19 cellular contexts compared by ENCODE assay signal in the genomic region with DNA sequence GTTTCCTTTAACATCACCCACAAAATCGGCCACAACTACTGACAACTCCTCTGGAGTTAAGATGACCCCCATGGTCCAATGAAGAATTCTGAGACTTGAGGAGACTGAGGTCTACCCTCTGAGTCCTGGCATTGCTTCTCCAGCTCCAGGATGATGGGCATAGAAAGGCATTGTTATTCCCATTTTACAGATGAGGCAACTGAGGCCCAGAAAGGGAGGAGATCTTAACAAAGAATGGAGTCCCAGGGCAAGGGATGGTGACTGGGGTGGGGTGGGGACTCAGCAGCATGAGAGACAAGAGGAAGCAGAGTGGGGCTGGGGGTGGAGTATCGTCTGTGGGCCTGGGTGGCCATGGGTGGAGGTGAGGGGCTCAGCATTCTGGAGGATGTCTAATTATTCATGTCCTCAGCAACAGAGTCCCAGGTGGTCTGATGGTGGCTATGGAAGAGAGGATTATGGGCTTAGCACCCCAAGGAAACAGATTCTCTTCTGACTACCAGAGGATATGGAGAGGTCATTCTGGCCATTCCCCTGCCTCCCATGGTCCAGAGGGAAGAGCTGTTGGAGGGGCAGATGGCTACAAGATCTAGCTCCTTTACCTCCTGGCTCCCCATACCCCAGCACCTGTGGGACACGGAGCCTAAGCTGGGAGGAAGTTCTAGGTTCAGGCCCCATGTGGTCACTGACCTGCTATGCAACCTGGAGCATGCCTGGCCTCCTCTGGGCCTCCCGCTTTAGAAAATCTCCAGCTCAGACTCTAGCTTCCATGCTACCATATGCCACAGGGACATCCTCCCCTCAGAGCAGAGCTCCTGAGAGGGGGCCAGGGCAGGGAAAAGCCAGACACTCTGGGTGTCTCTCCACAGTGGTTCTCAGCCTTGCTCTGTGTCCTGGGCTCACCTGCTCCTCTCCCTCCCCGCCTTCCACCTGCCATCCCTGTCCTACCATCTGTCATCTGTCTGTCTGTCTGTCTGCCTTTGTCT. TPM values are rescaled to one million over a fixed set of nuclear protein-coding genes. Genes with fewer than 3 reads are reported as not detected.
DNase-seq lines count a peak whose midpoint lies in the region; TF ChIP-seq lines count a peak whose summit lies in the region.
"Had no signal": no experiment of that assay in that cellular context is flagged by ENCODE, and none has a peak within 500 bp of the region (broad histone marks: within the 10 kb centered on the region; RNA-seq: fewer than 3 reads in every experiment).

No MANE protein-coding gene starts in this region.

- H3K9me3 ChIP-seq in ES-I3 (ENCODE audit: control insufficient read depth, insufficient read depth, low read length) (no peaks in the 10 kb centered on the region), endodermal cell (ENCODE audit: control insufficient read depth, low read length) (no peaks in the 10 kb centered on the region)

- no peak overlapping the region for H3K4me3 Mint-ChIP-seq in endodermal cell

- peaks cover 100% of the 10 kb centered on the region for H3K27me3 ChIP-seq in endodermal cell (ENCODE audit: control insufficient read depth, insufficient read depth, low read length, poor library complexity, severe bottlenecking)

- H3K4me1 ChIP-seq in ES-I3 (ENCODE audit: insufficient read depth, low read length) (peaks cover 26% of the 10 kb centered on the region), endodermal cell (ENCODE audit: control insufficient read depth, insufficient read depth, low read length) (peaks cover 10% of the 10 kb centered on the region)

- H3K27me3 Mint-ChIP-seq in endodermal cell (ENCODE audit: insufficient read depth) = peaks cover 99% of the 10 kb centered on the region

- H3K4me1 Mint-ChIP-seq in endodermal cell = peaks cover 20% of the 10 kb centered on the region

- H3K9ac ChIP-seq in ES-I3 (ENCODE audit: low read depth, low read length) = peak overlapping the region; percentile 26; the same call in 1 of the 2 replicates
- no peak overlapping the region for H3K9ac ChIP-seq in endodermal cell (ENCODE audit: extremely low read depth, low read length, poor library complexity, severe bottlenecking)

- no peak overlapping the region for H3K4me3 ChIP-seq in endodermal cell (ENCODE audit: low read length)

- H3K36me3 ChIP-seq in ES-I3 (ENCODE audit: insufficient read depth, low read length) = no peaks in the 10 kb centered on the region
- no peaks in the 10 kb centered on the region for H3K36me3 ChIP-seq in endodermal cell (ENCODE audit: control insufficient read depth, insufficient read depth, low read length)

- DNase-seq in D341Med (ENCODE audit: low spot score) = peak; percentile 47
- DNase-seq in NCI-H69 (lab: John Stamatoyannopoulos, UW) = peak; percentile 50
- no peak for DNase-seq in endodermal cell
- no peak for DNase-seq in stimulated activated CD4-positive, alpha-beta T cell treated with anti-CD3 and anti-CD28 coated beads, Interleukin-4, amount 100 ng/mL, for 24 hours
- no peak for DNase-seq in H4 (ENCODE audit: low spot score)
- no peak for DNase-seq in superior temporal gyrus (ENCODE audit: extremely low spot score)
- DNase-seq: EL; KG1; MV-4-11; NCI-H187; NCI-H2107; NCI-H345; NCI-H526 treated with DMSO at 0.1 percent for 48 hours; NK-92 treated with Interleukin-12 subunit alpha and Interleukin-12 subunit beta, amount 100 ng/mL, for 24 hours; Right ventricle myocardium superior had no signal

- no peak overlapping the region for H3K27ac ChIP-seq in endodermal cell (ENCODE audit: low read depth, low read length)

- 85 to 86% methylated on average over 4 to 5 of the region's 5 CpGs for WGBS in endodermal cell (ENCODE audit: insufficient coverage in 1 of 2, insufficient read length in 1 of 2), 2 experiments

- TF ChIP-seq CTCF in endodermal cell (conservative IDR thresholded peaks at IDR 0.05) = peak; percentile 19

- no peaks in the 10 kb centered on the region for H3K36me3 Mint-ChIP-seq in endodermal cell (ENCODE audit: low read depth)

- no peaks in the 10 kb centered on the region for H3K9me3 Mint-ChIP-seq in endodermal cell

- H3K27ac Mint-ChIP-seq in endodermal cell = no peak overlapping the region

RNA-seq across cellular contexts. Expression of gene DMBX1, which starts 37.4 kb away (rescaled TPM):
- 10 to 100 TPM in 1 of 2 donors, 1 to 10 TPM in 1; 5.7 to 16.6 TPM for total RNA-seq in endodermal cell
- polyA plus RNA-seq in endodermal cell (2013, experiment 1 of 2) = 3.0 TPM
- polyA plus RNA-seq in endodermal cell (2013, experiment 2 of 2) = 3.4 TPM
- total RNA-seq in H4 (2014; rRNA removed; shearing (Covaris generic)) = 0.37 TPM in 2 replicates
- total RNA-seq: OCI-LY7, Right ventricle myocardium superior had no signal
- polyA plus RNA-seq: AG04450, CD14-positive monocyte had no signal

RNA-seq across cellular contexts. Expression of gene FAAH, which starts 58.1 kb away (rescaled TPM):
- total RNA-seq in endodermal cell = 10 to 100 TPM; 27.1 to 56.6 TPM
- polyA plus RNA-seq in endodermal cell (2013, experiment 1 of 2) = 4.1 TPM
- polyA plus RNA-seq in endodermal cell (2013, experiment 2 of 2) = 2.5 TPM
- total RNA-seq in H4 (2014; rRNA removed; shearing (Covaris generic)) = 0.64 and 2.0 TPM in 2 replicates

Comparison
In these comparisons a context has a peak if more than half of its experiments do, and no peak if none do; other contexts are left out.
1. DNase-seq: peak in D341Med (single experiment) and NCI-H69 (single experiment); none in endodermal cell (single experiment), stimulated activated CD4-positive, alpha-beta T cell treated with anti-CD3 and anti-CD28 coated beads, Interleukin-4, amount 100 ng/mL, for 24 hours (single experiment), H4 (single experiment) and superior temporal gyrus (single experiment).